In genomic region chr3:192888121-192888520, GRCh38 we compare ENCODE assay signal across 1 cellular context.
TF ChIP-seq lines count a peak whose summit lies in the region.

No MANE protein-coding gene starts in this region.

TF ChIP-seq in H1, 55 proteins besides CTCF, POLR2A, EP300 and RAD21 (continued from another document):
- TF ChIP-seq MAX (IDR thresholded peaks at IDR 0.05) (no peak), EZH2 (IDR thresholded peaks at IDR 0.05; ENCODE audit: low read depth, low read length, severe bottlenecking) (no peak), MAFK (IDR thresholded peaks at IDR 0.05; ENCODE audit: low read depth, low read length) (no peak), CBX5 (IDR thresholded peaks at IDR 0.05; ENCODE audit: low read depth, low read length) (no peak), USF2 (IDR thresholded peaks at IDR 0.05; ENCODE audit: low read length) (no peak), ASH2L (IDR thresholded peaks at IDR 0.05; ENCODE audit: low read length) (no peak), GTF2F1 (IDR thresholded peaks at IDR 0.05; ENCODE audit: borderline replicate concordance, low read depth, low read length) (no peak), PHF8 (conservative IDR thresholded peaks at IDR 0.05; ENCODE audit: low read depth, low read length) (no peak), BACH1 (IDR thresholded peaks at IDR 0.05; ENCODE audit: low read length) (no peak), SP4 (IDR thresholded peaks at IDR 0.05; ENCODE audit: low read length) (no peak), ZNF274 (IDR thresholded peaks at IDR 0.05; ENCODE audit: borderline replicate concordance, extremely low read depth, low read length) (no peak), SIN3A (conservative IDR thresholded peaks at IDR 0.05 in 1 of 2, IDR thresholded peaks at IDR 0.05 in 1 of 2; ENCODE audit: low read depth in 1 of 2, low read length in 2 of 2) (no peak), SP2 (IDR thresholded peaks at IDR 0.05; ENCODE audit: low read length) (no peak)
